11 cellular contexts compared by ENCODE assay signal in genomic region chr19:34316741-34317241, GRCh38. TPM values are rescaled to one million over a fixed set of nuclear protein-coding genes. Genes with fewer than 3 reads are reported as not detected.
A peak's percentile ranks its signal among the peaks of the same experiment; 100 is the strongest.
DNase-seq lines count a peak whose midpoint lies in the region; ATAC-seq and TF ChIP-seq lines count a peak whose summit lies in the region.
"Had no signal": no experiment of that assay in that cellular context is flagged by ENCODE, and none has a peak within 500 bp of the region (broad histone marks: within the 10 kb centered on the region; RNA-seq: fewer than 3 reads in every experiment).

No MANE protein-coding gene starts in this region.

- no peak for ATAC-seq in activated B cell treated with CpG ODN at 0.5 μM for 24 hours (ENCODE audit: low read depth)
- ATAC-seq in stimulated activated naive B cell treated with anti-CD40 and anti-IgM and Interleukin-4, amounts not matched to agents 10 μg/mL and 1 μg/mL and 100 μg/mL, for 72 hours (replicated peaks): no peak
- no peak for ATAC-seq in HG03354 (IDR thresholded peaks at IDR 0.05; ENCODE audit: poor library complexity, severe bottlenecking, unreplicated experiment)

- no peak for TF ChIP-seq CTCF in activated B cell treated with CpG ODN at 0.5 μM for 24 hours (IDR thresholded peaks at IDR 0.05)

- H3K36me3 Mint-ChIP-seq in activated B cell treated with CpG ODN at 0.5 μM for 24 hours (ENCODE audit: low read depth): peaks cover 18% of the 10 kb centered on the region
- H3K36me3 Mint-ChIP-seq in stimulated activated naive B cell treated with anti-CD40 and anti-IgM and Interleukin-4, amounts not matched to agents 10 μg/mL and 1 μg/mL and 100 μg/mL, for 72 hours: peaks cover 10 to 18% of the 10 kb centered on the region in 2 donors

- intact Hi-C loops in activated B cell treated with CpG ODN at 0.5 μM for 24 hours (cut with micrococcal nuclease): loop anchor here (5.0 kb wide), 1 partner anchor 44 kb away; no protein-coding TSS in a partner anchor

- no peaks in the 10 kb centered on the region for H3K27me3 Mint-ChIP-seq in activated B cell treated with CpG ODN at 0.5 μM for 24 hours
- no peaks in the 10 kb centered on the region for H3K27me3 Mint-ChIP-seq in stimulated activated naive B cell treated with anti-CD40 and anti-IgM and Interleukin-4, amounts not matched to agents 10 μg/mL and 1 μg/mL and 100 μg/mL, for 72 hours
- H3K27me3 Mint-ChIP-seq: progenitor cell of endocrine pancreas had no signal

- H3K4me1 Mint-ChIP-seq in activated B cell treated with CpG ODN at 0.5 μM for 24 hours: peaks cover 62% of the 10 kb centered on the region
- H3K4me1 Mint-ChIP-seq in stimulated activated naive B cell treated with anti-CD40 and anti-IgM and Interleukin-4, amounts not matched to agents 10 μg/mL and 1 μg/mL and 100 μg/mL, for 72 hours: peaks cover 39 to 56% of the 10 kb centered on the region in 2 donors

- H3K9me3 Mint-ChIP-seq in activated B cell treated with CpG ODN at 0.5 μM for 24 hours: no peaks in the 10 kb centered on the region
- no peaks in the 10 kb centered on the region for H3K9me3 Mint-ChIP-seq in stimulated activated naive B cell treated with anti-CD40 and anti-IgM and Interleukin-4, amounts not matched to agents 10 μg/mL and 1 μg/mL and 100 μg/mL, for 72 hours
- H3K9me3 Mint-ChIP-seq: T-helper 2 cell treated with Interferon-gamma antibody and Interleukin-4, amounts not matched to agents 5 μg/mL and 100 μg/mL, for 36 hours had no signal

- DNase-seq in DMS53 (lab: John Stamatoyannopoulos, UW): peak; percentile 43
- DNase-seq in DMS53 treated with DMSO at 0.1 percent for 48 hours (lab: John Stamatoyannopoulos, UW; ENCODE audit: unreplicated experiment): no peak
- no peak for DNase-seq in activated B cell treated with CpG ODN at 0.5 μM for 24 hours
- DNase-seq in iris pigment epithelial cell (ENCODE audit: low read depth): peak; percentile 70
- no peak for DNase-seq in stimulated activated naive B cell treated with anti-CD40 and anti-IgM and Interleukin-4, amounts not matched to agents 10 μg/mL and 1 μg/mL and 100 μg/mL, for 72 hours
- DNase-seq in effector CD4-positive, alpha-beta T cell: no peak
- no peak for DNase-seq in superior temporal gyrus (ENCODE audit: extremely low spot score)
- DNase-seq: glutamatergic neuron had no signal

- peak overlapping the region; percentile 42 for H3K4me3 Mint-ChIP-seq in activated B cell treated with CpG ODN at 0.5 μM for 24 hours
- H3K4me3 Mint-ChIP-seq in stimulated activated naive B cell treated with anti-CD40 and anti-IgM and Interleukin-4, amounts not matched to agents 10 μg/mL and 1 μg/mL and 100 μg/mL, for 72 hours: no peak overlapping the region
- H3K4me3 Mint-ChIP-seq: T-helper 2 cell treated with Interferon-gamma antibody and Interleukin-4, amounts not matched to agents 5 μg/mL and 100 μg/mL, for 36 hours had no signal

- POLR2A ChIA-PET in activated B cell treated with CpG ODN at 0.5 μM for 24 hours (lab: Charles Lee): interaction anchor here (0.6 to 1.1 kb wide), 3 partner anchors 16 to 59 kb away, joined by 3 to 6 read pairs (median 4); no protein-coding TSS in a partner anchor

- CTCF ChIA-PET in activated B cell treated with CpG ODN at 0.5 μM for 24 hours (lab: Charles Lee): interaction anchor here (1.1 to 1.2 kb wide), 2 partner anchors 17 to 19 kb away, joined by 3 to 5 read pairs; no protein-coding TSS in a partner anchor

- H3K27ac Mint-ChIP-seq in activated B cell treated with CpG ODN at 0.5 μM for 24 hours: peak overlapping the region; percentile 46
- H3K27ac Mint-ChIP-seq in stimulated activated naive B cell treated with anti-CD40 and anti-IgM and Interleukin-4, amounts not matched to agents 10 μg/mL and 1 μg/mL and 100 μg/mL, for 72 hours: peak overlapping the region; percentile 68
- H3K27ac Mint-ChIP-seq: progenitor cell of endocrine pancreas; T-helper 2 cell treated with Interferon-gamma antibody and Interleukin-4, amounts not matched to agents 5 μg/mL and 100 μg/mL, for 36 hours had no signal

RNA-seq across cellular contexts. Expression of gene GPI, which starts 48.2 kb away (rescaled TPM):
- total RNA-seq in activated B cell treated with CpG ODN at 0.5 μM for 24 hours: 144 and 151 TPM in 2 replicates

Comparison
In these comparisons a context has a peak if more than half of its experiments do, and no peak if none do; other contexts are left out.
1. DNase-seq: peak in DMS53 (single experiment) and iris pigment epithelial cell (single experiment); none in DMS53 treated with DMSO at 0.1 percent for 48 hours (single experiment), activated B cell treated with CpG ODN at 0.5 μM for 24 hours (single experiment), stimulated activated naive B cell treated with anti-CD40 and anti-IgM and Interleukin-4, amounts not matched to agents 10 μg/mL and 1 μg/mL and 100 μg/mL, for 72 hours (single experiment), effector CD4-positive, alpha-beta T cell (single experiment) and superior temporal gyrus (single experiment).